26 cellular contexts compared by ENCODE assay signal in the genomic region with DNA sequence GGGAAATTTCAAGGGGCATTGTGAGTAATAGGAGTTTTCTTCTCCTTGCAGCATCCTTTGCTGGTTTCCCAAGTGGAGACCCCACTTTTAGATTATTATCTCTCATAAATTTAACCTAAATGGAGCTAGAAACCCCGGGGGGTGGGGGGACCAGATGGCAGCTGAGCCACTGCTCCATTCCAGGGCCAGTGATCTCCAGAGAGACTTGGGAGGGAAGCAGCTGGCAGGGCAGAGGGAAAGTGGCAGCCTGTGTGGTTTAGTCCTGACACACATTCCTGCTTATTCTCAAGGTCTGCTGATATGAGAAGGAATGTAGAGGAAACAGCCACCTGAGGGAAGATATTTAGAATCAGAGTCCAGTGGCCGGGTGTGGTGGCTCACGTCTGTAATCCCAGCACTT. TPM values are rescaled to one million over a fixed set of nuclear protein-coding genes. Genes with fewer than 3 reads are reported as not detected.
"Had no signal": no experiment of that assay in that cellular context is flagged by ENCODE, and none has a peak within 500 bp of the region (broad histone marks: within the 10 kb centered on the region; RNA-seq: fewer than 3 reads in every experiment).

No MANE protein-coding gene starts in this region.

- H3K9me3 ChIP-seq: left lung, suprapubic skin had no signal

- H3K4me1 Mint-ChIP-seq: activated CD4-positive, alpha-beta T cell treated with anti-CD3 and anti-CD28 coated beads, Interleukin-2, amount 10 ng/mL, durations not matched to agents 24 days and 14 days; activated T-helper 17 cell treated with anti-CD3 and anti-CD28 coated beads, Interleukin-2, amount 50 U/mL, for 72 hours; central memory CD8-positive, alpha-beta T cell; stimulated activated naive CD8-positive, alpha-beta T cell treated with anti-CD3 and anti-CD28 coated beads, Interleukin-15, amount 100 ng/mL, for 72 hours had no signal

- H3K36me3 Mint-ChIP-seq: type B pancreatic cell had no signal

- H3K4me3 Mint-ChIP-seq: activated CD4-positive, alpha-beta T cell treated with anti-CD3 and anti-CD28 coated beads, Interleukin-2, amount 10 ng/mL, durations not matched to agents 24 days and 14 days; activated CD8-positive, alpha-beta T cell treated with anti-CD3 and anti-CD28 coated beads for 36 hours; activated T-helper 17 cell treated with anti-CD3 and anti-CD28 coated beads, Interleukin-2, amount 50 U/mL, for 72 hours; central memory CD8-positive, alpha-beta T cell; stimulated activated naive CD8-positive, alpha-beta T cell treated with anti-CD3 and anti-CD28 coated beads, Interleukin-15, amount 100 ng/mL, for 72 hours; type B pancreatic cell had no signal

- H3K9me3 Mint-ChIP-seq: activated CD4-positive, alpha-beta T cell treated with anti-CD3 and anti-CD28 coated beads, Interleukin-2, amount 10 ng/mL, durations not matched to agents 24 days and 14 days; activated CD8-positive, alpha-beta T cell treated with anti-CD3 and anti-CD28 coated beads for 36 hours; activated T-helper 17 cell treated with anti-CD3 and anti-CD28 coated beads, Interleukin-2, amount 50 U/mL, for 72 hours; central memory CD8-positive, alpha-beta T cell; stimulated activated naive CD8-positive, alpha-beta T cell treated with anti-CD3 and anti-CD28 coated beads, Interleukin-15, amount 100 ng/mL, for 72 hours; type B pancreatic cell had no signal

- H3K36me3 ChIP-seq: left lung, suprapubic skin had no signal

- DNase-seq: activated CD4-positive, alpha-beta T cell treated with anti-CD3 and anti-CD28 coated beads, Interleukin-2, amount 10 ng/mL, durations not matched to agents 24 days and 14 days; activated CD4-positive, CD25-positive, alpha-beta regulatory T cell; activated CD8-positive, alpha-beta T cell treated with anti-CD3 and anti-CD28 coated beads for 36 hours; activated naive CD4-positive, alpha-beta T cell treated with Interleukin-2 at 50 U/mL for 16 hours; activated T-cell treated with anti-CD3 and anti-CD28 coated beads, Interleukin-2, amount 50 U/mL, for 1 hour; anterior cingulate cortex; cortex of kidney; erythroblast; foreskin melanocyte; left lung; midbrain; occipital lobe; right cardiac atrium; stimulated activated CD4-positive, alpha-beta T cell treated with anti-CD3 and anti-CD28 coated beads, Interleukin-15, amount 100 ng/mL, for 24 hours; stimulated activated CD4-positive, alpha-beta T cell treated with anti-CD3 and anti-CD28 coated beads, Interleukin-2, amount 100 ng/mL, for 48 hours; stimulated activated naive CD8-positive, alpha-beta T cell treated with anti-CD3 and anti-CD28 coated beads, Interleukin-15, amount 100 ng/mL, for 72 hours; T-helper 9 cell had no signal

- H3K4me1 ChIP-seq: left lung, suprapubic skin had no signal

- H3K4me3 ChIP-seq: left lung, skin epidermis, suprapubic skin had no signal

- H3K27me3 ChIP-seq: left lung had no signal

- H3K27ac Mint-ChIP-seq: activated CD4-positive, alpha-beta T cell treated with anti-CD3 and anti-CD28 coated beads, Interleukin-2, amount 10 ng/mL, durations not matched to agents 24 days and 14 days; activated CD8-positive, alpha-beta T cell treated with anti-CD3 and anti-CD28 coated beads for 36 hours; activated T-helper 17 cell treated with anti-CD3 and anti-CD28 coated beads, Interleukin-2, amount 50 U/mL, for 72 hours; stimulated activated naive CD8-positive, alpha-beta T cell treated with anti-CD3 and anti-CD28 coated beads, Interleukin-15, amount 100 ng/mL, for 72 hours; type B pancreatic cell had no signal

- H3K27ac ChIP-seq: left lung, skin epidermis, suprapubic skin had no signal

RNA-seq across cellular contexts. Expression of a gene that starts 16.3 kb away (rescaled TPM):
- total RNA-seq: activated CD4-positive, alpha-beta T cell treated with anti-CD3 and anti-CD28 coated beads, Interleukin-2, amount 10 ng/mL, durations not matched to agents 24 days and 14 days; kidney epithelial cell; lung microvascular endothelial cell had no signal

RNA-seq across cellular contexts. Expression of a gene that starts 34.9 kb away (rescaled TPM):
- polyA plus RNA-seq: neural cell had no signal

RNA-seq across cellular contexts. Expression of a gene that starts 36.9 kb away (rescaled TPM):
- total RNA-seq: activated CD4-positive, alpha-beta T cell treated with anti-CD3 and anti-CD28 coated beads, Interleukin-2, amount 10 ng/mL, durations not matched to agents 24 days and 14 days; activated CD8-positive, alpha-beta T cell treated with anti-CD3 and anti-CD28 coated beads for 36 hours; activated T-helper 17 cell treated with anti-CD3 and anti-CD28 coated beads, Interleukin-2, amount 50 U/mL, for 72 hours; kidney epithelial cell; left lung; lung microvascular endothelial cell; posterior vena cava; right cardiac atrium had no signal
- polyA plus RNA-seq: neural cell had no signal
